19 cellular contexts compared by ENCODE assay signal in the genomic region with DNA sequence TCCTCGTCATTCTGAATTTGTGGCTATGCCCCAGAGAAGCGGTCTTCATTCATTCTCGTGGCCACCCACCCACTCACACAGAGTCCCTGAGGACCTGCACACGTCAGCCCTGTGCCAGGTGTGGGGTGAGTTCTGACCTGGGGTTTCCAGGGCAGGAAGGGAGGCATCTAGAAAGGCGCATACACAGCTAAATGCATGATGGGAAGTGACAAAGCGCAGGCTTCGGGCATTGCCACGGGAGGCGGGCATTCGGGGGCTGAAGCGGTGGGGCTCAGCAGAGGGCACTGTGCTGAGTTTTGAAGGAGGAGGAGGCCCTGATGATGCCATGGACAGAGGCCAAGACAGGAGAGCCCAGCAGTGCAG. TPM values are rescaled to one million over a fixed set of nuclear protein-coding genes. Genes with fewer than 3 reads are reported as not detected.
DNase-seq lines count a peak whose midpoint lies in the region; ATAC-seq, FAIRE-seq and TF ChIP-seq lines count a peak whose summit lies in the region.
"Had no signal": no experiment of that assay in that cellular context is flagged by ENCODE, and none has a peak within 500 bp of the region (broad histone marks: within the 10 kb centered on the region; RNA-seq: fewer than 3 reads in every experiment).

No MANE protein-coding gene starts in this region.

- ATAC-seq in heart right ventricle: no peak
- ATAC-seq: right cardiac atrium had no signal

- no peak overlapping the region for H2BK12ac ChIP-seq in mesenchymal stem cell (ENCODE audit: low read length in 2 of 2)

- no peaks in the 10 kb centered on the region for H3K27me3 Mint-ChIP-seq in activated CD4-positive, alpha-beta memory T cell treated with anti-CD3 and anti-CD28 coated beads for 36 hours

- peaks cover 36% of the 10 kb centered on the region for H3K4me1 Mint-ChIP-seq in activated CD4-positive, alpha-beta memory T cell treated with anti-CD3 and anti-CD28 coated beads for 36 hours (ENCODE audit: low read depth)

- H3K27ac ChIP-seq in BLaER1 treated with 17β-estradiol and CSF1 and Interleukin-3, amounts not matched to agents 10 nM and 100 nM: peak overlapping the region in 1 of 11 experiments; percentile 55; a peak in 2 of 22 replicates
- H3K27ac ChIP-seq in mesenchymal stem cell (ENCODE audit: low read length, poor library complexity, severe bottlenecking): no peak overlapping the region
- H3K27ac ChIP-seq in heart right ventricle: no peak overlapping the region
- H3K27ac ChIP-seq in small intestine (ENCODE audit: low read depth in 1 of 2, low read length in 1 of 2): no peak overlapping the region
- H3K27ac ChIP-seq: neutrophil, Peyer's patch, thyroid gland had no signal

- peak overlapping the region in 2 of 11 experiments; percentile 33 to 45; a peak in 2 of 22 replicates for H3K9ac ChIP-seq in BLaER1 treated with 17β-estradiol and CSF1 and Interleukin-3, amounts not matched to agents 10 nM and 100 nM
- no peak overlapping the region for H3K9ac ChIP-seq in mesenchymal stem cell (ENCODE audit: low read length)

- H3K14ac ChIP-seq in mesenchymal stem cell (ENCODE audit: low read length in 2 of 2): no peak overlapping the region

- H3K23ac ChIP-seq in mesenchymal stem cell (ENCODE audit: low read length in 2 of 2): no peak overlapping the region

- intact Hi-C loops in activated CD4-positive, alpha-beta memory T cell treated with anti-CD3 and anti-CD28 coated beads for 36 hours (cut with micrococcal nuclease): loop anchor here (10.0 kb wide), 1 partner anchor 371 kb away; the partner anchor contains the start of gene MRPL38
- intact Hi-C loops in heart right ventricle (cut with DNase I): loop anchor here in 6 of 10 donors (5.0 to 10.0 kb wide), 5 partner anchors 34 to 261 kb away; partner anchors contain the start of gene RNF157 (in 1 of the 6)

- H2BK5ac ChIP-seq in mesenchymal stem cell (ENCODE audit: low read depth, low read length, poor library complexity, severe bottlenecking): no peak overlapping the region

- H3K36me3 Mint-ChIP-seq in activated CD4-positive, alpha-beta memory T cell treated with anti-CD3 and anti-CD28 coated beads for 36 hours: peaks cover 10% of the 10 kb centered on the region

- peaks cover 0 to 33% (median 0%) of the 10 kb centered on the region in 11 experiments; a peak in 7 of 22 replicates for H4K20me1 ChIP-seq in BLaER1 treated with 17β-estradiol and CSF1 and Interleukin-3, amounts not matched to agents 10 nM and 100 nM

- WGBS in mesenchymal stem cell: 94% methylated on average over 10 of the region's 11 CpGs
- WGBS in heart right ventricle, 2 donors: 90 to 91% methylated on average over 11 of the region's 11 CpGs
- WGBS in small intestine, 3 donors: 84 to 91% (median 85%) methylated on average over 11 of the region's 11 CpGs

- no peaks in the 10 kb centered on the region for H3K9me3 Mint-ChIP-seq in activated CD4-positive, alpha-beta memory T cell treated with anti-CD3 and anti-CD28 coated beads for 36 hours

- H3K4me3 ChIP-seq in BLaER1 treated with 17β-estradiol and CSF1 and Interleukin-3, amounts not matched to agents 10 nM and 100 nM: no peak overlapping the region
- H3K4me3 ChIP-seq in GM12865 (ENCODE audit: low read depth, low read length): peak overlapping the region; percentile 53
- H3K4me3 ChIP-seq in mesenchymal stem cell (ENCODE audit: insufficient read depth in 1 of 2, low read depth in 1 of 2, low read length in 2 of 2): no peak overlapping the region
- no peak overlapping the region for H3K4me3 ChIP-seq in heart right ventricle
- no peak overlapping the region for H3K4me3 ChIP-seq in small intestine (ENCODE audit: low read depth in 1 of 2, low read length in 2 of 2)
- H3K4me3 ChIP-seq: Peyer's patch, thyroid gland had no signal

- peak overlapping the region in 10 of 11 experiments; percentile 12 to 59 (median 42); a peak in 16 of 22 replicates for H3K4me2 ChIP-seq in BLaER1 treated with 17β-estradiol and CSF1 and Interleukin-3, amounts not matched to agents 10 nM and 100 nM
- H3K4me2 ChIP-seq in mesenchymal stem cell (ENCODE audit: low read length, poor library complexity, severe bottlenecking): no peak overlapping the region

- H3K4ac ChIP-seq in mesenchymal stem cell (ENCODE audit: low read depth in 1 of 2, low read length in 2 of 2): no peak overlapping the region

- H2AK5ac ChIP-seq in mesenchymal stem cell (ENCODE audit: low read length, severe bottlenecking): no peak overlapping the region

- TF ChIP-seq CTCF in GM12865 (IDR thresholded peaks at IDR 0.05; ENCODE audit: insufficient read depth, low read depth, low read length, missing control alignments) (no peak), heart right ventricle (IDR thresholded peaks at IDR 0.05) (no peak)

- H3K9me3 ChIP-seq in BLaER1 treated with 17β-estradiol and CSF1 and Interleukin-3, amounts not matched to agents 10 nM and 100 nM (replicated peaks in 1 of 11): no peaks in the 10 kb centered on the region
- H3K9me3 ChIP-seq in mesenchymal stem cell (ENCODE audit: control insufficient read depth, low read length) (no peaks in the 10 kb centered on the region), heart right ventricle (no peaks in the 10 kb centered on the region), small intestine (ENCODE audit: control insufficient read depth, low read depth) (no peaks in the 10 kb centered on the region)
- H3K9me3 ChIP-seq: neutrophil, Peyer's patch, thyroid gland had no signal

- H3K18ac ChIP-seq in mesenchymal stem cell (ENCODE audit: low read depth in 1 of 2, low read length in 2 of 2): no peak overlapping the region

- H2BK120ac ChIP-seq in mesenchymal stem cell (ENCODE audit: low read depth, low read length): no peak overlapping the region

- no peak overlapping the region for H2AFZ ChIP-seq in mesenchymal stem cell (ENCODE audit: low read depth, low read length)

- DNase-seq in GM12865 (ENCODE audit: low read depth): peak; percentile 74
- DNase-seq in activated CD4-positive, alpha-beta memory T cell treated with anti-CD3 and anti-CD28 coated beads for 36 hours: peak; percentile 31
- DNase-seq in mesenchymal stem cell: peak; percentile 43
- DNase-seq in H54 (ENCODE audit: insufficient read length, low spot score): no peak
- no peak for DNase-seq in NCI-H1694 treated with DMSO at 0.1 percent for 48 hours (lab: John Stamatoyannopoulos, UW)
- DNase-seq in heart right ventricle: no peak
- DNase-seq in small intestine: no peak
- DNase-seq: activated CD4-positive, CD25-positive, alpha-beta regulatory T cell treated with anti-CD3 and anti-CD28 coated beads, Interleukin-2, amount 50 U/mL, for 72 hours; dermis blood vessel endothelial cell; DMS79 treated with DMSO at 0.1 percent for 48 hours; glutamatergic neuron; mammary epithelial cell; NCI-H2029 treated with DMSO at 0.1 percent for 48 hours; NCI-H526; thyroid gland had no signal

- H4K8ac ChIP-seq in mesenchymal stem cell (ENCODE audit: low read length): no peak overlapping the region

- peaks cover 0 to 6% (median 2%) of the 10 kb centered on the region in 11 experiments; a peak in 12 of 22 replicates for H3K36me3 ChIP-seq in BLaER1 treated with 17β-estradiol and CSF1 and Interleukin-3, amounts not matched to agents 10 nM and 100 nM
- H3K36me3 ChIP-seq in mesenchymal stem cell (ENCODE audit: control insufficient read depth in 1 of 2, insufficient read depth in 2 of 2, low read depth in 1 of 2, low read length in 2 of 2) (peaks cover 2 to 28% of the 10 kb centered on the region in 2 experiments), heart right ventricle (peaks cover 0 to 6% (median 0%) of the 10 kb centered on the region in 9 donors), small intestine (ENCODE audit: control insufficient read depth in 2 of 2, insufficient read depth in 2 of 2, low read length in 2 of 2) (no peaks in the 10 kb centered on the region)
- H3K36me3 ChIP-seq: Peyer's patch, thyroid gland had no signal

- no peak overlapping the region for H4K91ac ChIP-seq in mesenchymal stem cell (ENCODE audit: low read length)

- FAIRE-seq in H54 (lab: Jason Lieb, UNC) (no peak), small intestine (lab: Jason Lieb, UNC) (no peak)

- H3K4me3 Mint-ChIP-seq in activated CD4-positive, alpha-beta memory T cell treated with anti-CD3 and anti-CD28 coated beads for 36 hours: no peak overlapping the region

- CTCF ChIA-PET in activated CD4-positive, alpha-beta memory T cell treated with anti-CD3 and anti-CD28 coated beads for 36 hours (lab: Charles Lee): interaction anchor here (0.6 to 5.0 kb wide), 5 partner anchors 20 to 155 kb away, joined by 3 to 38 read pairs (median 4); no protein-coding TSS in a partner anchor

- H3K27ac Mint-ChIP-seq in activated CD4-positive, alpha-beta memory T cell treated with anti-CD3 and anti-CD28 coated beads for 36 hours: peak overlapping the region; percentile 26

- H3K4me1 ChIP-seq in BLaER1 treated with 17β-estradiol and CSF1 and Interleukin-3, amounts not matched to agents 10 nM and 100 nM: peaks cover 51 to 67% (median 62%) of the 10 kb centered on the region in 10 experiments
- H3K4me1 ChIP-seq in mesenchymal stem cell (ENCODE audit: control insufficient read depth, insufficient read depth, low read depth, low read length) (peaks cover 47% of the 10 kb centered on the region), heart right ventricle (peaks cover 14 to 39% (median 22%) of the 10 kb centered on the region in 9 donors), small intestine (ENCODE audit: control insufficient read depth in 2 of 2, insufficient read depth in 1 of 2, low read depth in 1 of 2, low read length in 1 of 2) (peaks cover 0 to 6% of the 10 kb centered on the region in 2 donors)

- no peak overlapping the region for H2BK15ac ChIP-seq in mesenchymal stem cell (ENCODE audit: low read depth, poor library complexity, severe bottlenecking)

- POLR2A ChIA-PET in activated CD4-positive, alpha-beta memory T cell treated with anti-CD3 and anti-CD28 coated beads for 36 hours (lab: Charles Lee): interaction anchor here (1.1 kb wide), 1 partner anchor 150 kb away, joined by 3 read pairs; no protein-coding TSS in a partner anchor

- no peaks in the 10 kb centered on the region for H3K27me3 ChIP-seq in BLaER1 treated with 17β-estradiol and CSF1 and Interleukin-3, amounts not matched to agents 10 nM and 100 nM
- H3K27me3 ChIP-seq in mesenchymal stem cell (ENCODE audit: control insufficient read depth in 1 of 2, insufficient read depth in 1 of 2, low read length in 2 of 2): no peaks in the 10 kb centered on the region
- no peaks in the 10 kb centered on the region for H3K27me3 ChIP-seq in heart right ventricle
- no peaks in the 10 kb centered on the region for H3K27me3 ChIP-seq in small intestine (ENCODE audit: control insufficient read depth in 2 of 2, insufficient read depth in 2 of 2, low read length in 2 of 2)
- H3K27me3 ChIP-seq: neutrophil, Peyer's patch, thyroid gland had no signal

- no peak for TF ChIP-seq POLR2A in H54 (IDR thresholded peaks at IDR 0.05; ENCODE audit: low read depth, low read length)

- peaks cover 7% of the 10 kb centered on the region for H3K79me1 ChIP-seq in mesenchymal stem cell (replicated peaks; ENCODE audit: low read length, poor library complexity, severe bottlenecking)

RNA-seq across cellular contexts. Expression of gene UBALD2, which starts 10.9 kb away (rescaled TPM):
- total RNA-seq in activated CD4-positive, alpha-beta memory T cell treated with anti-CD3 and anti-CD28 coated beads for 36 hours: 100 to 1,000 TPM; 317 TPM
- polyA plus RNA-seq in mesenchymal stem cell (2013, experiment 1 of 2): 74.6 TPM
- 80.5 TPM for polyA plus RNA-seq in mesenchymal stem cell (2013, experiment 2 of 2)
- total RNA-seq in heart right ventricle: 10 to 100 TPM; 22.2 to 50.7 (median 27.6) TPM
- 10 to 100 TPM; 13.3 to 20.6 TPM for polyA plus RNA-seq in heart right ventricle
- 100 to 1,000 TPM in 2 of 3 donors, 10 to 100 TPM in 1; 54.3 to 118 (median 114) TPM for polyA plus RNA-seq in small intestine

RNA-seq across cellular contexts. Expression of gene QRICH2, which starts 32.0 kb away (rescaled TPM):
- 1 to 10 TPM; 1.0 to 1.1 TPM for total RNA-seq in activated CD4-positive, alpha-beta memory T cell treated with anti-CD3 and anti-CD28 coated beads for 36 hours
- 0.57 TPM for polyA plus RNA-seq in mesenchymal stem cell (2013, experiment 1 of 2)
- 0.41 TPM for polyA plus RNA-seq in mesenchymal stem cell (2013, experiment 2 of 2)
- total RNA-seq in heart right ventricle: 1 to 10 TPM in 9 of 10 donors, under 1 TPM in 1; 0.98 to 2.7 (median 1.6) TPM
- polyA plus RNA-seq in heart right ventricle (1 to 10 TPM; 2.6 to 8.9 TPM), small intestine (1 to 10 TPM; 2.5 to 3.0 (median 2.7) TPM)

RNA-seq across cellular contexts. Expression of gene RNF157, which starts 35.8 kb away (rescaled TPM):
- total RNA-seq in activated CD4-positive, alpha-beta memory T cell treated with anti-CD3 and anti-CD28 coated beads for 36 hours: 10 to 100 TPM; 25.4 to 28.0 TPM
- 5.8 TPM for polyA plus RNA-seq in mesenchymal stem cell (2013, experiment 1 of 2)
- 5.5 TPM for polyA plus RNA-seq in mesenchymal stem cell (2013, experiment 2 of 2)
- total RNA-seq in heart right ventricle: 10 to 100 TPM in 2 of 10 donors, 1 to 10 TPM in 8; 1.3 to 18.8 (median 3.4) TPM
- 1 to 10 TPM; 2.2 to 6.9 TPM for polyA plus RNA-seq in heart right ventricle
- 10 to 100 TPM; 18.1 to 30.6 (median 25.0) TPM for polyA plus RNA-seq in small intestine
- total RNA-seq: mammary epithelial cell had no signal

Comparison
In these comparisons a context has a peak if more than half of its experiments do, and no peak if none do; other contexts are left out.
1. DNase-seq: peak in GM12865 (single experiment), activated CD4-positive, alpha-beta memory T cell treated with anti-CD3 and anti-CD28 coated beads for 36 hours (single experiment) and mesenchymal stem cell (single experiment); none in H54 (single experiment), NCI-H1694 treated with DMSO at 0.1 percent for 48 hours (single experiment), heart right ventricle (0 of 2) and small intestine (single experiment).
2. RNA of gene UBALD2, which starts 10.9 kb away (total RNA-seq): 317 TPM in activated CD4-positive, alpha-beta memory T cell treated with anti-CD3 and anti-CD28 coated beads for 36 hours; 22.2 to 50.7 TPM in heart right ventricle; every median in the first group is over 4 times any median in the second.